5 cellular contexts compared by ENCODE assay signal in the genomic region with DNA sequence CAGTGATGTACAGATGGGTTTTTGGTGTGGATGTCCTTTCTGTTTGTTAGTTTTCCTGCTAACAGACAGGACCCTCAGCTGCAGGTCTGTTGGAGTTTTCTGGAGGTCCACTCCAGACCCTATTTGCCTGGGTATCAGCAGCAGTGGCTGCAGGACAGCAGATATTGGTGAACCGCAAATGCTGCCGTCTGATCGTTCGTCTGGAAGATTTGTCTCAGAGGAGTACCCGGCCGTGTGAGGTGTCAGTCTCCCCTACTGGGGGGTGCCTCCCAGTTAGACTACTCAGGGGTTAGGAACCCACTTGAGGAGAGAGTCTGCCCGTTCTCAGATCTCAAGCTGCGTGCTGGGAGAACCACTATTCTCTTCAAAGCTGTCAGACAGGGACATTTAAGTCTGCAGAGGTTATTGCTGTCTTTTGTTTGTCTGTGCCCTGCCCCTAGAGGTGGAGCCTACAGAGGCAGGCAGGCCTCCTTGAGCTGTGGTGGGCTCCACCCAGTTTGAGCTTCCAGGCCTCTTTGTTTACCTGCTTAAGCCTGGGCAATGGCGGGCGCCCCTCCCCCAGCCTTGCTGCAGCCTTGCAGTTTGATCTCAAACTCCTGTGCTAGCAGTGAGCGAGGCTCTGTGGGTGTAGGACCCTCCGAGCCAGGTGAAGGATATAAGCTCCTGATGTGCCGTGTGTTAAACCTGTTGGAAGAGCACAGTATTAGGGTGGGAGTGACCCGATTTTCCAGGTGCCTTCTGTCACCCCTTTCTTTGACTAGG.
DNase-seq lines count a peak whose midpoint lies in the region; ATAC-seq, FAIRE-seq and TF ChIP-seq lines count a peak whose summit lies in the region.
"Not testable (repeated sequence)": the region's sequence is repeated elsewhere in the genome, so short reads cannot be mapped to it uniquely, and the experiment has no call there.

No MANE protein-coding gene starts in this region.

- TF ChIP-seq POLR2A in HepG2 (IDR thresholded peaks at IDR 0.05; ENCODE audit: insufficient read depth in 1 of 2, low read depth in 2 of 2, low read length in 2 of 2), result not testable (repeated sequence)

- H3K36me3 ChIP-seq in HUES6 (ENCODE audit: control insufficient read depth, insufficient read depth, low read length); kidney (ENCODE audit: control insufficient read depth in 1 of 2, insufficient read depth in 2 of 2, low read length in 2 of 2); HepG2 (replicated peaks in 1 of 2; ENCODE audit: control insufficient read depth in 1 of 2, insufficient read depth in 2 of 2, low read length in 2 of 2): not testable (repeated sequence)

- TF ChIP-seq CTCF in kidney (IDR thresholded peaks at IDR 0.05; ENCODE audit: borderline replicate concordance, extremely low read depth, insufficient read depth); HepG2 (CRISPR knock-in tag; IDR thresholded peaks at IDR 0.05): not testable (repeated sequence)

- H3K27me3 Mint-ChIP-seq in activated CD4-positive, alpha-beta T cell treated with anti-CD3 and anti-CD28 coated beads, Interleukin-2, amount 10 ng/mL, durations not matched to agents 24 days and 14 days, result not testable (repeated sequence)

- not testable (repeated sequence) for H3K4me3 Mint-ChIP-seq in activated CD4-positive, alpha-beta T cell treated with anti-CD3 and anti-CD28 coated beads, Interleukin-2, amount 10 ng/mL, durations not matched to agents 24 days and 14 days

- not testable (repeated sequence) for TF ChIP-seq EP300 in HepG2 (IDR thresholded peaks at IDR 0.05; ENCODE audit: low read depth in 2 of 2, low read length in 2 of 2); HepG2 (CRISPR knock-in tag; IDR thresholded peaks at IDR 0.05; ENCODE audit: borderline replicate concordance)

- intact Hi-C loops in activated CD4-positive, alpha-beta T cell treated with anti-CD3 and anti-CD28 coated beads, Interleukin-2, amount 10 ng/mL, durations not matched to agents 24 days and 14 days (cut with micrococcal nuclease); kidney (cut with DNase I); posterior vena cava (cut with DNase I): not testable (repeated sequence)
- intact Hi-C loops in HepG2 (cut with micrococcal nuclease; ENCODE audit: unreplicated experiment), result loop anchor here (1.0 kb wide), 1 partner anchor 62 kb away; no protein-coding TSS in a partner anchor

- H3K79me2 ChIP-seq in HepG2 (ENCODE audit: insufficient read depth, low read length), result not testable (repeated sequence)

- H3K27ac Mint-ChIP-seq in activated CD4-positive, alpha-beta T cell treated with anti-CD3 and anti-CD28 coated beads, Interleukin-2, amount 10 ng/mL, durations not matched to agents 24 days and 14 days, result not testable (repeated sequence)

- H3K4me1 Mint-ChIP-seq in activated CD4-positive, alpha-beta T cell treated with anti-CD3 and anti-CD28 coated beads, Interleukin-2, amount 10 ng/mL, durations not matched to agents 24 days and 14 days, result not testable (repeated sequence)

- H3K9ac ChIP-seq in HUES6 (ENCODE audit: low read length); kidney (ENCODE audit: low read length in 2 of 2); HepG2 (ENCODE audit: insufficient read depth, low read depth, low read length): not testable (repeated sequence)

- 19% methylated on average over 7 of the region's 14 CpGs for WGBS in HepG2 (ENCODE audit: low lambda C conversion rate)

- not testable (repeated sequence) for ATAC-seq in HepG2

- H3K27ac ChIP-seq in HUES6 (ENCODE audit: low read depth, low read length); kidney (ENCODE audit: low read depth in 2 of 2, low read length in 2 of 2); HepG2 (ENCODE audit: extremely low read length, insufficient read depth, low read length): not testable (repeated sequence)

- peak overlapping the region; percentile 36; the same call in 1 of the 2 replicates for H3K4me3 ChIP-seq in HUES6 (ENCODE audit: low read depth, low read length)
- not testable (repeated sequence) for H3K4me3 ChIP-seq in kidney (ENCODE audit: low read length in 2 of 2)
- H3K4me3 ChIP-seq in HepG2 (replicated peaks in 1 of 3; ENCODE audit: insufficient read depth in 1 of 3, low read depth in 2 of 3, low read length in 3 of 3), result peak overlapping the region in 1 of 3 experiments; percentile 33; a peak in 2 of 6 replicates

- H4K20me1 ChIP-seq in HepG2 (ENCODE audit: insufficient read depth, low read length), result not testable (repeated sequence)

- not testable (repeated sequence) for H3K9me3 ChIP-seq in HUES6 (ENCODE audit: control insufficient read depth, insufficient read depth, low read depth, low read length); kidney (ENCODE audit: control insufficient read depth in 1 of 2, low read length in 2 of 2); HepG2 (ENCODE audit: low read length)

- peaks cover 10% of the 10 kb centered on the region for H3K9me3 Mint-ChIP-seq in activated CD4-positive, alpha-beta T cell treated with anti-CD3 and anti-CD28 coated beads, Interleukin-2, amount 10 ng/mL, durations not matched to agents 24 days and 14 days

- H3K4me1 ChIP-seq in HUES6 (ENCODE audit: control insufficient read depth, insufficient read depth, low read length); kidney (ENCODE audit: control insufficient read depth in 1 of 2, insufficient read depth in 1 of 2, low read depth in 1 of 2, low read length in 2 of 2); HepG2 (ENCODE audit: insufficient read depth, low read length): not testable (repeated sequence)

- peak; percentile 42 for DNase-seq in activated CD4-positive, alpha-beta T cell treated with anti-CD3 and anti-CD28 coated beads, Interleukin-2, amount 10 ng/mL, durations not matched to agents 24 days and 14 days
- DNase-seq in kidney, result peak; percentile 39
- DNase-seq in HepG2 (ENCODE audit: low spot score), result not testable (repeated sequence)
- peak; percentile 71 for DNase-seq in posterior vena cava (ENCODE audit: low spot score)

- not testable (repeated sequence) for BruUV-seq in HepG2 (replicated peaks; lab: Mats Ljungman, UMichigan)

- H3K27me3 ChIP-seq in HUES6 (ENCODE audit: control insufficient read depth, insufficient read depth, low read length); HepG2 (ENCODE audit: control insufficient read depth in 1 of 2, insufficient read depth in 2 of 2, low read length in 2 of 2): not testable (repeated sequence)

- POLR2A ChIA-PET in HepG2 (lab: Yijun Ruan, JAX), result not testable (repeated sequence)

- not testable (repeated sequence) for TF ChIP-seq RAD21 in HepG2 (CRISPR knock-in tag; IDR thresholded peaks at IDR 0.05)

- H2AFZ ChIP-seq in HepG2 (ENCODE audit: low read length), result not testable (repeated sequence)

- not testable (repeated sequence) for H3K36me3 Mint-ChIP-seq in activated CD4-positive, alpha-beta T cell treated with anti-CD3 and anti-CD28 coated beads, Interleukin-2, amount 10 ng/mL, durations not matched to agents 24 days and 14 days (ENCODE audit: low read depth)

- in situ Hi-C loops in HepG2 (cut with HindIII; ENCODE audit: extremely low pct_ligation_motif_present, low pct_unique_long_range_greater_than_20kb), result not testable (repeated sequence)

- CTCF ChIA-PET in HepG2 (lab: Yijun Ruan, JAX; ENCODE audit: low intra/inter-chr PET ratio, low total read pairs), result not testable (repeated sequence)

- FAIRE-seq in kidney (lab: Jason Lieb, UNC); HepG2 (lab: Jason Lieb, UNC): not testable (repeated sequence)

- peak overlapping the region; percentile 49 for H3K4me2 ChIP-seq in HepG2 (ENCODE audit: low read depth, low read length)

TF ChIP-seq in HepG2, 621 proteins besides CTCF, POLR2A, EP300 and RAD21:
- TF ChIP-seq, protein P1, sequence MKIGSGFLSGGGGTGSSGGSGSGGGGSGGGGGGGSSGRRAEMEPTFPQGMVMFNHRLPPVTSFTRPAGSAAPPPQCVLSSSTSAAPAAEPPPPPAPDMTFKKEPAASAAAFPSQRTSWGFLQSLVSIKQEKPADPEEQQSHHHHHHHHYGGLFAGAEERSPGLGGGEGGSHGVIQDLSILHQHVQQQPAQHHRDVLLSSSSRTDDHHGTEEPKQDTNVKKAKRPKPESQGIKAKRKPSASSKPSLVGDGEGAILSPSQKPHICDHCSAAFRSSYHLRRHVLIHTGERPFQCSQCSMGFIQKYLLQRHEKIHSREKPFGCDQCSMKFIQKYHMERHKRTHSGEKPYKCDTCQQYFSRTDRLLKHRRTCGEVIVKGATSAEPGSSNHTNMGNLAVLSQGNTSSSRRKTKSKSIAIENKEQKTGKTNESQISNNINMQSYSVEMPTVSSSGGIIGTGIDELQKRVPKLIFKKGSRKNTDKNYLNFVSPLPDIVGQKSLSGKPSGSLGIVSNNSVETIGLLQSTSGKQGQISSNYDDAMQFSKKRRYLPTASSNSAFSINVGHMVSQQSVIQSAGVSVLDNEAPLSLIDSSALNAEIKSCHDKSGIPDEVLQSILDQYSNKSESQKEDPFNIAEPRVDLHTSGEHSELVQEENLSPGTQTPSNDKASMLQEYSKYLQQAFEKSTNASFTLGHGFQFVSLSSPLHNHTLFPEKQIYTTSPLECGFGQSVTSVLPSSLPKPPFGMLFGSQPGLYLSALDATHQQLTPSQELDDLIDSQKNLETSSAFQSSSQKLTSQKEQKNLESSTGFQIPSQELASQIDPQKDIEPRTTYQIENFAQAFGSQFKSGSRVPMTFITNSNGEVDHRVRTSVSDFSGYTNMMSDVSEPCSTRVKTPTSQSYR (CRISPR knock-in tag; IDR thresholded peaks at IDR 0.05; ENCODE audit: borderline replicate concordance), result peak; percentile 87
